In the genomic region with DNA sequence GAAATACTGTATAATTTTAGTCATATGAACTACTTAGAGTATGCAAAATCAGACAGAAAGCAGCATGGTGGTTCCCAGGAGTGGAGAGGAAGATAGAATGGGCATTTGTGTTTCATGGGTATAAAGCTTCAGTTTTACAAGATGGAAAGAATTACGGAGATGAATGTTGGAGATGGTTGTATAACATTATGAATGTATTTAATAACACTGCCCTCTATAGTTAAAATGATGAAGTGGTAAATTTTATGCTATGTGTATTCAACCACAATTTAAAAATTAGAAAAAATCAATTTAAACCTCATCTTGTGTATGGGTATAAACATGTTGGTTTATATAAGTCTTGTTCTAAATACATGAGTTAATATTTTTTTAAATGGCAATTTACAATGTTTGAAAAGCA, we compare ENCODE assay signal across 12 cellular contexts.
A peak's percentile ranks its signal among the peaks of the same experiment; 100 is the strongest.
DNase-seq lines count a peak whose midpoint lies in the region; ATAC-seq and TF ChIP-seq lines count a peak whose summit lies in the region.
"Had no signal": no experiment of that assay in that cellular context is flagged by ENCODE, and none has a peak within 500 bp of the region (broad histone marks: within the 10 kb centered on the region; RNA-seq: fewer than 3 reads in every experiment).

No MANE protein-coding gene starts in this region.

- TF ChIP-seq CTCF in AG04450 (IDR thresholded peaks at IDR 0.05; ENCODE audit: low read depth, low read length), result peak; percentile 10; the same call in 1 of the 2 replicates
- TF ChIP-seq CTCF in RWPE2 (IDR thresholded peaks at IDR 0.05; ENCODE audit: poor library complexity, severe bottlenecking), result peak; percentile 49
- no peak for TF ChIP-seq CTCF in fibroblast of pulmonary artery (IDR thresholded peaks at IDR 0.05; ENCODE audit: low read length, missing control alignments)
- TF ChIP-seq CTCF in heart right ventricle (IDR thresholded peaks at IDR 0.05), result peak in 3 of 9 donors; percentile 24 to 25 (median 24)

- no peaks in the 10 kb centered on the region for H4K20me1 ChIP-seq in GM23248 (ENCODE audit: insufficient read depth)

- H3K79me2 ChIP-seq in GM23248 (ENCODE audit: insufficient read depth), result no peaks in the 10 kb centered on the region

- DNase-seq in AG04450 (ENCODE audit: low read depth, low spot score) (no peak), GM23248 (peak; percentile 2), RWPE2 (ENCODE audit: low spot score) (no peak), fibroblast of pulmonary artery (ENCODE audit: low read depth) (peak; percentile 3), middle frontal gyrus (ENCODE audit: extremely low spot score, low spot score) (no peak), heart right ventricle (no peak)
- DNase-seq: anterior cingulate cortex; CD4-positive, alpha-beta T cell; IMR-90 had no signal

- no peaks in the 10 kb centered on the region for H3K27me3 ChIP-seq in AG04450 (ENCODE audit: control insufficient read depth, insufficient read depth, low read length)
- H3K27me3 ChIP-seq in GM23248 (replicated peaks; ENCODE audit: insufficient read depth), result no peaks in the 10 kb centered on the region
- no peaks in the 10 kb centered on the region for H3K27me3 ChIP-seq in RWPE2 (ENCODE audit: insufficient read depth, poor library complexity, severe bottlenecking)
- no peaks in the 10 kb centered on the region for H3K27me3 ChIP-seq in heart right ventricle

- in situ Hi-C loops in GM23248 (cut with MboI), result no loop called here

- no peak overlapping the region for H3K27ac ChIP-seq in AG04450 (ENCODE audit: low read depth, low read length)
- no peak overlapping the region for H3K27ac ChIP-seq in GM23248
- no peak overlapping the region for H3K27ac ChIP-seq in RWPE2 (ENCODE audit: poor library complexity, severe bottlenecking)
- no peak overlapping the region for H3K27ac ChIP-seq in heart right ventricle

- H3K4me1 ChIP-seq in GM23248 (ENCODE audit: insufficient read depth) (no peaks in the 10 kb centered on the region), RWPE2 (ENCODE audit: insufficient read depth, poor library complexity, severe bottlenecking) (no peaks in the 10 kb centered on the region), heart right ventricle (no peaks in the 10 kb centered on the region)
- H3K4me1 ChIP-seq: HAP-1 had no signal

- no peak overlapping the region for H3K9ac ChIP-seq in GM23248

- ATAC-seq in RWPE2 (ENCODE audit: low read depth), result peak; percentile 45; the same call in 1 of the 3 replicates
- no peak for ATAC-seq in HG03139 (IDR thresholded peaks at IDR 0.05; ENCODE audit: unreplicated experiment)
- ATAC-seq in HG02678 (IDR thresholded peaks at IDR 0.05; ENCODE audit: unreplicated experiment), result no peak
- ATAC-seq in heart right ventricle, result no peak

- H3K9me3 ChIP-seq in AG04450 (ENCODE audit: control insufficient read depth, insufficient read depth, low read length) (peaks cover 1% of the 10 kb centered on the region; the same call in 1 of the 2 replicates), GM23248 (ENCODE audit: low read depth) (no peaks in the 10 kb centered on the region), RWPE2 (ENCODE audit: severe bottlenecking) (no peaks in the 10 kb centered on the region), heart right ventricle (peaks cover 0 to 29% (median 6%) of the 10 kb centered on the region in 11 donors)
- H3K9me3 ChIP-seq: HAP-1 had no signal

- no peaks in the 10 kb centered on the region for H3K36me3 ChIP-seq in GM23248 (ENCODE audit: low read depth)
- H3K36me3 ChIP-seq in RWPE2 (ENCODE audit: low read depth), result no peaks in the 10 kb centered on the region
- H3K36me3 ChIP-seq in heart right ventricle, result no peaks in the 10 kb centered on the region
- H3K36me3 ChIP-seq: HAP-1 had no signal

- no peak overlapping the region for H3K4me3 ChIP-seq in AG04450 (ENCODE audit: low read depth, low read length)
- H3K4me3 ChIP-seq in GM23248, result no peak overlapping the region
- H3K4me3 ChIP-seq in RWPE2 (ENCODE audit: severe bottlenecking), result no peak overlapping the region
- no peak overlapping the region for H3K4me3 ChIP-seq in fibroblast of pulmonary artery (replicated peaks; ENCODE audit: low read depth, low read length)
- H3K4me3 ChIP-seq in heart right ventricle, result no peak overlapping the region
- H3K4me3 ChIP-seq: HAP-1 had no signal

- intact Hi-C loops in heart right ventricle (cut with DNase I), result no loop called here

- POLR2A ChIA-PET in AG04450 (lab: Yijun Ruan, JAX), result no interaction called here

- 4 to 7% methylated on average over 1 of the region's 1 CpG for WGBS in GM23248 (ENCODE audit: low coverage in 1 of 2, low lambda C conversion rate in 2 of 2, missing lambda C conversion rate in 2 of 2), 2 experiments
- WGBS in heart right ventricle, 2 donors, result 40 to 45% methylated on average over 1 of the region's 1 CpG

- no peaks in the 10 kb centered on the region for H3F3A ChIP-seq in GM23248 (ENCODE audit: insufficient read depth)

- no peak overlapping the region for H3K4me2 ChIP-seq in GM23248 (ENCODE audit: unreplicated experiment)

- CTCF ChIA-PET in AG04450 (lab: Charles Lee), result interaction anchor here (1.4 kb wide), 1 partner anchor 78 kb away, joined by 4 read pairs; no protein-coding TSS in a partner anchor

- no peaks in the 10 kb centered on the region for H3K9me2 ChIP-seq in GM23248 (ENCODE audit: insufficient read depth)

- no peak overlapping the region for H2AFZ ChIP-seq in GM23248

Comparison
In these comparisons a context has a peak if more than half of its experiments do, and no peak if none do; other contexts are left out.
1. DNase-seq: peak in GM23248 (single experiment) and fibroblast of pulmonary artery (single experiment); none in AG04450 (single experiment), RWPE2 (single experiment), middle frontal gyrus (single experiment) and heart right ventricle (0 of 2).